8 cellular contexts compared by ENCODE assay signal in the genomic region with DNA sequence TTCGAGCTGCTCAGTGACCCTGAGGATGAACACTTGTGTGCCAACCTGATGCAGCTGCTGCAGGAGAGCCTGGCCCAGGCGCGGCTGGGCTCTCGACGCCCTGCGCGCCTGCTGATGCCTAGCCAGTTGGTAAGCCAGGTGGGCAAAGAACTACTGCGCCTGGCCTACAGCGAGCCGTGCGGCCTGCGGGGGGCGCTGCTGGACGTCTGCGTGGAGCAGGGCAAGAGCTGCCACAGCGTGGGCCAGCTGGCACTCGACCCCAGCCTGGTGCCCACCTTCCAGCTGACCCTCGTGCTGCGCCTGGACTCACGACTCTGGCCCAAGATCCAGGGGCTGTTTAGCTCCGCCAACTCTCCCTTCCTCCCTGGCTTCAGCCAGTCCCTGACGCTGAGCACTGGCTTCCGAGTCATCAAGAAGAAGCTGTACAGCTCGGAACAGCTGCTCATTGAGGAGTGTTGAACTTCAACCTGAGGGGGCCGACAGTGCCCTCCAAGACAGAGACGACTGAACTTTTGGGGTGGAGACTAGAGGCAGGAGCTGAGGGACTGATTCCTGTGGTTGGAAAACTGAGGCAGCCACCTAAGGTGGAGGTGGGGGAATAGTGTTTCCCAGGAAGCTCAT. TPM values are rescaled to one million over a fixed set of nuclear protein-coding genes. Genes with fewer than 3 reads are reported as not detected.
DNase-seq lines count a peak whose midpoint lies in the region; ATAC-seq and TF ChIP-seq lines count a peak whose summit lies in the region.

No MANE protein-coding gene starts in this region.

- H3K27ac ChIP-seq in right atrium auricular region: peak overlapping the region; percentile 99
- peak overlapping the region; percentile 97 to 98 for H3K27ac ChIP-seq in prostate gland

- peak; percentile 83 for DNase-seq in BE2C
- peak; percentile 51 for DNase-seq in HCEC 1CT
- peak; percentile 17 for DNase-seq in SK-N-DZ (ENCODE audit: low spot score)
- peak in 45 of 56 donors; percentile 22 to 83 (median 62) for DNase-seq in amygdala (lab: John Stamatoyannopoulos, UW)
- peak; percentile 79 for DNase-seq in right atrium auricular region (ENCODE audit: low spot score)
- peak; percentile 80 for DNase-seq in prostate gland (ENCODE audit: low spot score)
- DNase-seq in inferior parietal cortex (ENCODE audit: extremely low spot score): no peak

- no peak for TF ChIP-seq POLR2A in prostate gland (IDR thresholded peaks at IDR 0.05)

- H3K36me3 ChIP-seq in BE2C (peaks cover 22% of the 10 kb centered on the region), right atrium auricular region (peaks cover 26% of the 10 kb centered on the region), prostate gland (peaks cover 0 to 12% of the 10 kb centered on the region in 2 donors)

- no peak for ATAC-seq in GM21381 (IDR thresholded peaks at IDR 0.05; ENCODE audit: unreplicated experiment)

- peaks cover 6% of the 10 kb centered on the region; the same call in 1 of the 2 replicates for H3K4me1 ChIP-seq in BE2C
- H3K4me1 ChIP-seq in right atrium auricular region: peaks cover 0 to 42% of the 10 kb centered on the region in 2 donors
- H3K4me1 ChIP-seq in prostate gland (replicated peaks): no peaks in the 10 kb centered on the region

- intact Hi-C loops in prostate gland (cut with DNase I): loop anchor here (2.0 to 10.0 kb wide), 3 partner anchors 42 to 140 kb away; no protein-coding TSS in a partner anchor

- H3K27me3 ChIP-seq in BE2C (no peaks in the 10 kb centered on the region), right atrium auricular region (no peaks in the 10 kb centered on the region), prostate gland (replicated peaks; ENCODE audit: insufficient read depth) (no peaks in the 10 kb centered on the region)

- WGBS in prostate gland: 5% methylated on average over 21 of the region's 26 CpGs

- H3K4me3 ChIP-seq in BE2C (ENCODE audit: low read depth, low read length) (peak overlapping the region; percentile 99), right atrium auricular region (peak overlapping the region; percentile 89 to 99), prostate gland (peak overlapping the region; percentile 71 to 76)

- H3K9me3 ChIP-seq in BE2C (no peaks in the 10 kb centered on the region), right atrium auricular region (no peaks in the 10 kb centered on the region), prostate gland (no peaks in the 10 kb centered on the region)

- TF ChIP-seq CTCF in BE2C (IDR thresholded peaks at IDR 0.05; ENCODE audit: low read depth, low read length) (peak; percentile 68), right atrium auricular region (IDR thresholded peaks at IDR 0.05) (peak; percentile 49 to 86), prostate gland (IDR thresholded peaks at IDR 0.05) (peak; percentile 70 to 88 (median 78))

RNA-seq across cellular contexts. Expression of gene DDIT4, which starts 1.1 kb away (rescaled TPM):
- 468 TPM for polyA plus RNA-seq in BE2C (2012; ENCODE audit: insufficient read depth, insufficient read length, low read depth)
- 50.3 and 61.1 TPM in 2 replicates for polyA plus RNA-seq in SK-N-DZ (2014; cell fraction: cytosol; rRNA removed)
- polyA plus RNA-seq in SK-N-DZ (2014; cell fraction: nucleus; rRNA removed): 30.1 and 38.3 TPM in 2 replicates
- 100 to 1,000 TPM; 100 to 136 TPM for total RNA-seq in right atrium auricular region
- 100 to 1,000 TPM; 259 to 265 TPM for total RNA-seq in prostate gland

RNA-seq across cellular contexts. Expression of gene ASCC1, which starts 58.8 kb away (rescaled TPM):
- 22.0 TPM for polyA plus RNA-seq in BE2C (2012; ENCODE audit: insufficient read depth, insufficient read length, low read depth)
- 39.5 and 50.1 TPM in 2 replicates for polyA plus RNA-seq in SK-N-DZ (2014; cell fraction: cytosol; rRNA removed)
- polyA plus RNA-seq in SK-N-DZ (2014; cell fraction: nucleus; rRNA removed): 23.2 and 23.7 TPM in 2 replicates
- total RNA-seq in right atrium auricular region (10 to 100 TPM; 27.2 to 37.0 TPM), prostate gland (10 to 100 TPM; 14.8 to 38.3 TPM)

RNA-seq across cellular contexts. Expression of gene ANAPC16, which starts 59.0 kb away (rescaled TPM):
- polyA plus RNA-seq in BE2C (2012; ENCODE audit: insufficient read depth, insufficient read length, low read depth): 95.9 TPM
- polyA plus RNA-seq in SK-N-DZ (2014; cell fraction: cytosol; rRNA removed): 96.1 and 104 TPM in 2 replicates
- 51.8 and 51.9 TPM in 2 replicates for polyA plus RNA-seq in SK-N-DZ (2014; cell fraction: nucleus; rRNA removed)
- total RNA-seq in right atrium auricular region (100 to 1,000 TPM; 139 to 163 TPM), prostate gland (100 to 1,000 TPM in 1 of 2 donors, 10 to 100 TPM in 1; 73.4 to 123 TPM)
